In genomic region chr4:168551211-168551610, GRCh38 we compare ENCODE assay signal across 18 cellular contexts. TPM values are rescaled to one million over a fixed set of nuclear protein-coding genes. Genes with fewer than 3 reads are reported as not detected.
DNase-seq lines count a peak whose midpoint lies in the region; ATAC-seq and TF ChIP-seq lines count a peak whose summit lies in the region.
"Had no signal": no experiment of that assay in that cellular context is flagged by ENCODE, and none has a peak within 500 bp of the region (broad histone marks: within the 10 kb centered on the region; RNA-seq: fewer than 3 reads in every experiment).

No MANE protein-coding gene starts in this region.

- no TSS peak for BruUV-seq in IMR-90 (replicated peaks; lab: Mats Ljungman, UMichigan)

- dilution Hi-C loops in IMR-90 (cut with HindIII; ENCODE audit: low sequenced_read_pairs, unreplicated experiment): no loop called here

- H3K18ac ChIP-seq in IMR-90 (ENCODE audit: low read depth, low read length): no peak overlapping the region

- H3K23ac ChIP-seq in IMR-90 (ENCODE audit: low read depth, low read length): no peak overlapping the region

- TF ChIP-seq POLR2A in IMR-90 (IDR thresholded peaks at IDR 0.05; ENCODE audit: low read depth, low read length): no peak

- ATAC-seq in IMR-90 (ENCODE audit: low read depth): peak; percentile 79
- ATAC-seq in HG02571 (IDR thresholded peaks at IDR 0.05; ENCODE audit: unreplicated experiment): no peak
- ATAC-seq in HG03521 (IDR thresholded peaks at IDR 0.05; ENCODE audit: unreplicated experiment): no peak
- ATAC-seq in HG02763 (IDR thresholded peaks at IDR 0.05; ENCODE audit: unreplicated experiment): no peak
- ATAC-seq: effector memory CD8-positive, alpha-beta T cell; stimulated activated naive B cell treated with anti-CD40 and anti-IgM and Interleukin-4, amounts not matched to agents 10 μg/mL and 1 μg/mL and 100 μg/mL, for 72 hours had no signal

- H2BK20ac ChIP-seq in IMR-90 (ENCODE audit: low read depth, low read length): no peak overlapping the region

- H4K5ac ChIP-seq in IMR-90 (ENCODE audit: low read depth, low read length): no peak overlapping the region

- H2BK120ac ChIP-seq in IMR-90 (ENCODE audit: low read depth, low read length): no peak overlapping the region

- no peak overlapping the region for H3K27ac ChIP-seq in IMR-90 (ENCODE audit: insufficient read depth, low read length)
- H3K27ac ChIP-seq: upper lobe of left lung, WERI-Rb-1 had no signal

- H2BK5ac ChIP-seq in IMR-90 (ENCODE audit: low read depth, low read length, poor library complexity, severe bottlenecking): peak overlapping the region; percentile 96

- no peak for TF ChIP-seq RAD21 in IMR-90 (IDR thresholded peaks at IDR 0.05; ENCODE audit: low read length)

- H3K4me2 ChIP-seq in IMR-90 (ENCODE audit: low read depth, low read length): no peak overlapping the region

- H3K27me3 ChIP-seq in IMR-90 (ENCODE audit: control insufficient read depth, insufficient read depth, low read length): no peaks in the 10 kb centered on the region
- H3K27me3 ChIP-seq: upper lobe of left lung had no signal

- CTCF ChIA-PET in IMR-90 (lab: Yijun Ruan, JAX): interaction anchor here (0.6 kb wide), 1 partner anchor 455 kb away, joined by 3 read pairs; no protein-coding TSS in a partner anchor

- H3K9ac ChIP-seq in IMR-90 (ENCODE audit: low read depth, low read length): no peak overlapping the region

- H3K4me1 ChIP-seq in IMR-90 (ENCODE audit: control insufficient read depth, insufficient read depth, low read length): peaks cover 11% of the 10 kb centered on the region; the same call in 1 of the 2 replicates
- H3K4me1 ChIP-seq: upper lobe of left lung had no signal

- H3K79me1 ChIP-seq in IMR-90 (ENCODE audit: low read depth in 1 of 2, low read length in 2 of 2): no peaks in the 10 kb centered on the region

- no peaks in the 10 kb centered on the region for H3K9me3 ChIP-seq in IMR-90 (ENCODE audit: control insufficient read depth, insufficient read depth, low read length)
- H3K9me3 ChIP-seq: upper lobe of left lung had no signal

- H3K4ac ChIP-seq in IMR-90 (ENCODE audit: low read depth, low read length): no peak overlapping the region

- TF ChIP-seq CTCF in IMR-90 (conservative IDR thresholded peaks at IDR 0.05; ENCODE audit: low read depth, low read length) (no peak), astrocyte of the spinal cord (IDR thresholded peaks at IDR 0.05; ENCODE audit: low read depth, low read length) (no peak)

- peak; percentile 40 for DNase-seq in AG08396 (ENCODE audit: low spot score)
- DNase-seq in IMR-90: peak; percentile 91
- DNase-seq in astrocyte of the spinal cord (ENCODE audit: low read depth, low spot score): peak; percentile 85
- DNase-seq in hepatic stellate cell (ENCODE audit: low spot score): peak; percentile 52
- DNase-seq in NCI-H2227 (lab: John Stamatoyannopoulos, UW; ENCODE audit: unreplicated experiment): no peak
- DNase-seq: activated effector memory CD4-positive, alpha-beta T cell treated with anti-CD3 and anti-CD28 coated beads, Interleukin-2, amount 50 U/mL, for 16 hours; effector memory CD8-positive, alpha-beta T cell; GOT3; NCI-H1092; NCI-H2227 treated with DMSO at 0.1 percent for 48 hours; NK-92 treated with Interleukin-12 subunit alpha and Interleukin-12 subunit beta, amount 100 ng/mL, for 24 hours; stimulated activated naive B cell treated with anti-CD40 and anti-IgM and Interleukin-4, amounts not matched to agents 10 μg/mL and 1 μg/mL and 100 μg/mL, for 72 hours; upper lobe of left lung; WERI-Rb-1 had no signal

- H4K20me1 ChIP-seq in IMR-90 (ENCODE audit: insufficient read depth, low read length): no peaks in the 10 kb centered on the region

- H3K36me3 ChIP-seq in IMR-90 (ENCODE audit: control insufficient read depth, insufficient read depth, low read length): no peaks in the 10 kb centered on the region
- H3K36me3 ChIP-seq: upper lobe of left lung, WERI-Rb-1 had no signal

- H2AK5ac ChIP-seq in IMR-90 (ENCODE audit: low read depth, low read length): no peak overlapping the region

- no peak overlapping the region for H4K8ac ChIP-seq in IMR-90 (ENCODE audit: low read depth in 2 of 2, low read length in 2 of 2)

- H2BK15ac ChIP-seq in IMR-90 (ENCODE audit: low read depth, low read length): no peak overlapping the region; the same call in 2 of the 3 replicates

- H2AK9ac ChIP-seq in IMR-90 (replicated peaks; ENCODE audit: low read depth, low read length, poor library complexity): no peak overlapping the region

- H3K14ac ChIP-seq in IMR-90 (replicated peaks; ENCODE audit: low read depth, low read length): no peak overlapping the region

- H3K9me1 ChIP-seq in IMR-90 (ENCODE audit: insufficient read depth, low read length): 0 out of 2 replicates have a peak, but pooled peaks cover 3% of the 10 kb centered on the region

- H2AFZ ChIP-seq in IMR-90 (replicated peaks; ENCODE audit: low read length, poor library complexity): no peak overlapping the region

- no CpG with 5 or more reads among the region's 1 CpG for WGBS in IMR-90 (ENCODE audit: extremely low coverage in 2 of 2, insufficient read length in 1 of 2), 2 experiments

- no peak overlapping the region for H3K56ac ChIP-seq in IMR-90 (ENCODE audit: extremely low read depth, insufficient read depth, low read length)

- intact Hi-C loops in IMR-90 (cut with micrococcal nuclease): no loop called here

- no peak overlapping the region for H4K91ac ChIP-seq in IMR-90 (ENCODE audit: insufficient read depth, low read depth, low read length)

- no peak overlapping the region for H3K4me3 ChIP-seq in IMR-90 (ENCODE audit: insufficient read depth, low read depth, low read length)
- no peak overlapping the region for H3K4me3 ChIP-seq in astrocyte of the spinal cord (ENCODE audit: low read depth, low read length)
- H3K4me3 ChIP-seq: skin epidermis, upper lobe of left lung had no signal

- in situ Hi-C loops in IMR-90 (cut with MboI; ENCODE audit: low sequenced_read_pairs): no loop called here
- in situ Hi-C loops in astrocyte of the spinal cord (cut with HindIII; ENCODE audit: low sequenced_read_pairs): no loop called here

- POLR2A ChIA-PET in IMR-90 (lab: Charles Lee; ENCODE audit: unreplicated experiment): no interaction called here

TF ChIP-seq in IMR-90, 13 proteins besides CTCF, POLR2A, EP300 and RAD21:
- peak; percentile 90 for TF ChIP-seq CEBPB (IDR thresholded peaks at IDR 0.05; ENCODE audit: low read depth, low read length)
- TF ChIP-seq FOS (IDR thresholded peaks at IDR 0.05; ENCODE audit: low read depth, low read length): peak; percentile 64; the same call in 1 of the 2 replicates
- TF ChIP-seq NFE2L2 (IDR thresholded peaks at IDR 0.05; ENCODE audit: low read depth, low read length): no peak

RNA-seq across cellular contexts. Expression of gene PALLD, which starts 54.4 kb away (rescaled TPM):
- 91.9 and 112 TPM in 2 replicates for total RNA-seq in IMR-90 (2012; rRNA removed)
- polyA plus RNA-seq in IMR-90 (2012; rRNA removed): 71.0 and 91.0 TPM in 2 replicates
- 44.9 and 48.4 TPM in 2 replicates for polyA plus RNA-seq in IMR-90 (2012; cell fraction: cytosol; rRNA removed)
- 75.8 and 98.2 TPM in 2 replicates for polyA plus RNA-seq in IMR-90 (2012; cell fraction: nucleus; rRNA removed; ENCODE audit: low replicate concordance)
